ENCODE assay signal across 19 cellular contexts in genomic region chr2:73281244-73281643, GRCh38. TPM values are rescaled to one million over a fixed set of nuclear protein-coding genes. Genes with fewer than 3 reads are reported as not detected.
DNase-seq lines count a peak whose midpoint lies in the region; ATAC-seq and TF ChIP-seq lines count a peak whose summit lies in the region.
"Had no signal": no experiment of that assay in that cellular context is flagged by ENCODE, and none has a peak within 500 bp of the region (broad histone marks: within the 10 kb centered on the region; RNA-seq: fewer than 3 reads in every experiment).

No MANE protein-coding gene starts in this region.

- 0 out of 2 replicates have a peak overlapping the region, but pooled peaks have one; percentile 3 for H3K4me2 ChIP-seq in BLaER1
- H3K4me2 ChIP-seq in DOHH2 (ENCODE audit: low read length) = peak overlapping the region; percentile 99; the same call in 1 of the 2 replicates

- peaks cover 51% of the 10 kb centered on the region for H3K36me3 ChIP-seq in BLaER1
- peaks cover 77% of the 10 kb centered on the region for H3K36me3 ChIP-seq in DOHH2 (ENCODE audit: control insufficient read depth, low read length)
- H3K36me3 ChIP-seq: Peyer's patch had no signal

- H3K9ac ChIP-seq in BLaER1 = no peak overlapping the region

- H3K4me1 ChIP-seq in BLaER1 (peaks cover 30% of the 10 kb centered on the region), DOHH2 (ENCODE audit: control insufficient read depth, low read length) (peaks cover 33% of the 10 kb centered on the region)

- H3K9me2 ChIP-seq in DOHH2 (replicated peaks; ENCODE audit: control insufficient read depth, low read length) = no peaks in the 10 kb centered on the region

- TF ChIP-seq CTCF in DOHH2 (IDR thresholded peaks at IDR 0.05; ENCODE audit: low read depth, low read length, poor library complexity, severe bottlenecking) (no peak), fibroblast of mammary gland (conservative IDR thresholded peaks at IDR 0.05; ENCODE audit: control insufficient read depth, insufficient read depth, low read depth, low read length) (no peak)

- no peak overlapping the region for H3K4me3 ChIP-seq in BLaER1
- no peak overlapping the region for H3K4me3 ChIP-seq in DOHH2 (ENCODE audit: low read length)
- no peak overlapping the region for H3K4me3 ChIP-seq in fibroblast of mammary gland (ENCODE audit: control insufficient read depth, low read depth, low read length)
- H3K4me3 ChIP-seq: Peyer's patch had no signal

- H3K27ac ChIP-seq in BLaER1 (no peak overlapping the region), DOHH2 (ENCODE audit: low read depth, low read length) (no peak overlapping the region)
- H3K27ac ChIP-seq: Peyer's patch had no signal

- peaks cover 74% of the 10 kb centered on the region for H4K20me1 ChIP-seq in BLaER1
- H4K20me1 ChIP-seq in DOHH2 (ENCODE audit: control insufficient read depth, insufficient read depth, low read depth, low read length) = peaks cover 26% of the 10 kb centered on the region

- H3F3A ChIP-seq in DOHH2 (ENCODE audit: control insufficient read depth, insufficient read depth) = peaks cover 3% of the 10 kb centered on the region; the same call in 1 of the 2 replicates

- DNase-seq in RKO (ENCODE audit: low spot score) (peak; percentile 43), fibroblast of mammary gland (ENCODE audit: low read depth) (peak; percentile 46), mucosa of gallbladder (ENCODE audit: low spot score) (no peak), DMS153 (lab: John Stamatoyannopoulos, UW) (no peak)
- DNase-seq: GDM1, KBM-7, NCI-H1092 treated with DMSO at 0.1 percent for 48 hours, NCI-H1436 treated with DMSO at 0.1 percent for 48 hours, NCI-H1930, NCI-H2227 treated with DMSO at 0.1 percent for 48 hours, NCI-H510A treated with DMSO at 0.1 percent for 48 hours, NCI-H774, Peyer's patch had no signal

- peaks cover 80% of the 10 kb centered on the region for H3K79me2 ChIP-seq in DOHH2 (ENCODE audit: control insufficient read depth, low read length)

- no peak for ATAC-seq in GM18909 (IDR thresholded peaks at IDR 0.05; ENCODE audit: poor library complexity, unreplicated experiment)
- ATAC-seq: Right ventricle myocardium inferior had no signal

- no peaks in the 10 kb centered on the region for H3K27me3 ChIP-seq in BLaER1
- no peaks in the 10 kb centered on the region for H3K27me3 ChIP-seq in DOHH2 (ENCODE audit: control insufficient read depth, low read length)
- H3K27me3 ChIP-seq: Peyer's patch had no signal

- H3K9me3 ChIP-seq in BLaER1 (no peaks in the 10 kb centered on the region; the same call in 1 of the 2 replicates), DOHH2 (ENCODE audit: control insufficient read depth, insufficient read depth, low read length) (no peaks in the 10 kb centered on the region)
- H3K9me3 ChIP-seq: Peyer's patch had no signal

RNA-seq across cellular contexts. Expression of gene FBXO41, which starts 3.0 kb away (rescaled TPM):
- 8.5 TPM for total RNA-seq in mucosa of gallbladder

RNA-seq across cellular contexts. Expression of gene EGR4, which starts 12.1 kb away (rescaled TPM):
- total RNA-seq in mucosa of gallbladder = not detected
- total RNA-seq: Daoy, Peyer's patch, Right ventricle myocardium inferior, SK-MEL-5 had no signal

RNA-seq across cellular contexts. Expression of gene CCT7, which starts 47.1 kb away (rescaled TPM):
- 205 TPM for total RNA-seq in mucosa of gallbladder

RNA-seq across cellular contexts. Expression of gene PRADC1, which starts 48.2 kb away (rescaled TPM):
- total RNA-seq in mucosa of gallbladder = 20.8 TPM

Comparison
In these comparisons a context has a peak if more than half of its experiments do, and no peak if none do; other contexts are left out.
1. DNase-seq: peak in RKO (single experiment) and fibroblast of mammary gland (single experiment); none in mucosa of gallbladder (single experiment) and DMS153 (single experiment).